ENCODE assay signal across 1 cellular context in genomic region chr11:46407635-46408034, GRCh38.
TF ChIP-seq lines count a peak whose summit lies in the region.

No MANE protein-coding gene starts in this region.

TF ChIP-seq in IMR-90, 13 proteins besides CTCF, POLR2A, EP300 and RAD21:
- TF ChIP-seq MXI1 (IDR thresholded peaks at IDR 0.05; ENCODE audit: borderline replicate concordance, low read depth, low read length) (no peak), BHLHE40 (IDR thresholded peaks at IDR 0.05; ENCODE audit: low read depth, low read length) (no peak), CEBPB (IDR thresholded peaks at IDR 0.05; ENCODE audit: low read depth, low read length) (no peak), NFE2L2 (IDR thresholded peaks at IDR 0.05; ENCODE audit: low read depth, low read length) (no peak), RCOR1 (IDR thresholded peaks at IDR 0.05; ENCODE audit: insufficient replicate concordance, low read length) (no peak), ELK1 (IDR thresholded peaks at IDR 0.05; ENCODE audit: borderline replicate concordance, low read depth, low read length) (no peak), CHD1 (IDR thresholded peaks at IDR 0.05; ENCODE audit: low read depth, low read length) (no peak), MAZ (IDR thresholded peaks at IDR 0.05; ENCODE audit: borderline replicate concordance, low read depth, low read length) (no peak), RFX5 (IDR thresholded peaks at IDR 0.05; ENCODE audit: low read depth, low read length) (no peak), FOS (IDR thresholded peaks at IDR 0.05; ENCODE audit: low read depth, low read length) (no peak), MAFK (IDR thresholded peaks at IDR 0.05; ENCODE audit: low read depth, low read length) (no peak)
TF ChIP-seq in IMR-90: peak in this region for 0.
